17 cellular contexts compared by ENCODE assay signal in genomic region chr5:107149243-107149642, GRCh38.
DNase-seq lines count a peak whose midpoint lies in the region; ATAC-seq and TF ChIP-seq lines count a peak whose summit lies in the region.
"Had no signal": no experiment of that assay in that cellular context is flagged by ENCODE, and none has a peak within 500 bp of the region (broad histone marks: within the 10 kb centered on the region; RNA-seq: fewer than 3 reads in every experiment).

No MANE protein-coding gene starts in this region.

- intact Hi-C loops in OCI-LY7 (cut with micrococcal nuclease; ENCODE audit: unreplicated experiment), result no loop called here

- H3K4me3 ChIP-seq in OCI-LY7 (ENCODE audit: low read depth, low read length, poor library complexity, severe bottlenecking), result no peak overlapping the region
- no peak overlapping the region for H3K4me3 ChIP-seq in effector memory CD4-positive, alpha-beta T cell (ENCODE audit: insufficient read depth, low read depth, low read length, poor library complexity, severe bottlenecking)
- H3K4me3 ChIP-seq: K562, skin epidermis, vagina had no signal

- H3K27ac ChIP-seq in OCI-LY7 (ENCODE audit: low read depth, low read length, poor library complexity, severe bottlenecking), result no peak overlapping the region
- H3K27ac ChIP-seq in effector memory CD4-positive, alpha-beta T cell (ENCODE audit: insufficient read depth, low read length, poor library complexity, severe bottlenecking), result no peak overlapping the region
- H3K27ac ChIP-seq: vagina had no signal

- POLR2A ChIA-PET in OCI-LY7 (lab: Charles Lee), result no interaction called here

- BruUV-seq in OCI-LY7 (replicated peaks; lab: Mats Ljungman, UMichigan), result no TSS peak

- no peaks in the 10 kb centered on the region for H3K36me3 ChIP-seq in OCI-LY7 (ENCODE audit: insufficient read depth, low read length)
- no peaks in the 10 kb centered on the region for H3K36me3 ChIP-seq in effector memory CD4-positive, alpha-beta T cell (ENCODE audit: control insufficient read depth, insufficient read depth, low read length)
- H3K36me3 ChIP-seq: vagina had no signal

- H3K9me2 ChIP-seq in OCI-LY7 (ENCODE audit: insufficient read depth, low read length), result no peaks in the 10 kb centered on the region

- H3K79me2 ChIP-seq in OCI-LY7 (ENCODE audit: insufficient read depth, low read depth, low read length), result no peaks in the 10 kb centered on the region

- CTCF ChIA-PET in OCI-LY7 (lab: Charles Lee; ENCODE audit: unreplicated experiment), result no interaction called here

- H3K4me2 ChIP-seq in OCI-LY7 (ENCODE audit: low read length), result no peak overlapping the region

- TF ChIP-seq CTCF in OCI-LY7 (conservative IDR thresholded peaks at IDR 0.05; ENCODE audit: low read length), result no peak

- H2AFZ ChIP-seq in OCI-LY7 (ENCODE audit: low read length), result peak overlapping the region; percentile 1; the same call in 1 of the 2 replicates

- ATAC-seq in GM18873 (IDR thresholded peaks at IDR 0.05; ENCODE audit: low FRiP score, unreplicated experiment), result peak; percentile 83
- ATAC-seq in GM21528 (IDR thresholded peaks at IDR 0.05; ENCODE audit: low FRiP score, unreplicated experiment), result peak; percentile 92
- ATAC-seq in HG03095 (IDR thresholded peaks at IDR 0.05; ENCODE audit: unreplicated experiment), result peak; percentile 83
- ATAC-seq: K562; naive thymus-derived CD4-positive, alpha-beta T cell had no signal

- peaks cover 4% of the 10 kb centered on the region for H3K4me1 ChIP-seq in OCI-LY7 (ENCODE audit: insufficient read depth, low read length, poor library complexity, severe bottlenecking)
- no peaks in the 10 kb centered on the region for H3K4me1 ChIP-seq in effector memory CD4-positive, alpha-beta T cell (ENCODE audit: control insufficient read depth, insufficient read depth, low read length, poor library complexity, severe bottlenecking)
- H3K4me1 ChIP-seq: vagina had no signal

- H3K27me3 ChIP-seq in effector memory CD4-positive, alpha-beta T cell (replicated peaks; ENCODE audit: control insufficient read depth, insufficient read depth, low read length, poor library complexity, severe bottlenecking), result no peaks in the 10 kb centered on the region
- H3K27me3 ChIP-seq: vagina had no signal

- DNase-seq in OCI-LY7 (ENCODE audit: low spot score) (no peak), NCI-H748 (lab: John Stamatoyannopoulos, UW; ENCODE audit: unreplicated experiment) (no peak), pons (ENCODE audit: low spot score) (no peak), HuH-7 (ENCODE audit: low spot score) (no peak)
- no peak for DNase-seq in effector memory CD4-positive, alpha-beta T cell
- DNase-seq: CD8-positive, alpha-beta memory T cell; dermis blood vessel endothelial cell; H7; naive thymus-derived CD4-positive, alpha-beta T cell; NCI-H2081 treated with DMSO at 0.1 percent for 48 hours; OCI-M1 had no signal

- no peaks in the 10 kb centered on the region for H4K20me1 ChIP-seq in OCI-LY7 (ENCODE audit: insufficient read depth, low read length)

- H3K9me3 ChIP-seq in OCI-LY7 (ENCODE audit: low read length), result no peaks in the 10 kb centered on the region
- no peaks in the 10 kb centered on the region for H3K9me3 ChIP-seq in effector memory CD4-positive, alpha-beta T cell (ENCODE audit: control insufficient read depth, low read length)
- H3K9me3 ChIP-seq: vagina had no signal
